ENCODE assay signal across 36 cellular contexts in genomic region chr10:122413325-122413724, GRCh38. TPM values are rescaled to one million over a fixed set of nuclear protein-coding genes. Genes with fewer than 3 reads are reported as not detected.
"Had no signal": no experiment of that assay in that cellular context is flagged by ENCODE, and none has a peak within 500 bp of the region (broad histone marks: within the 10 kb centered on the region; RNA-seq: fewer than 3 reads in every experiment).

No MANE protein-coding gene starts in this region.

- ATAC-seq: activated naive CD8-positive, alpha-beta T cell treated with anti-CD3 and anti-CD28 coated beads, Interleukin-2, amount 50 U/mL, for 24 hours had no signal

- H3K27me3 Mint-ChIP-seq: activated B cell treated with CpG ODN at 0.5 μM for 24 hours; activated CD4-positive, alpha-beta memory T cell treated with anti-CD3 and anti-CD28 coated beads for 36 hours; activated naive CD4-positive, alpha-beta T cell treated with anti-CD3 and anti-CD28 coated beads, Interleukin-2, amount 10 ng/mL, durations not matched to agents 7 days and 5 days; activated naive CD8-positive, alpha-beta T cell; activated naive CD8-positive, alpha-beta T cell treated with anti-CD3 and anti-CD28 coated beads, Interleukin-2, amount 50 U/mL, for 24 hours; brain had no signal

- H3K4me3 ChIP-seq: PC-9, SJCRH30, SK-N-MC had no signal

- FAIRE-seq: bronchial epithelial cell had no signal

- H3K4me3 Mint-ChIP-seq: activated B cell treated with CpG ODN at 0.5 μM for 24 hours; activated CD4-positive, alpha-beta memory T cell treated with anti-CD3 and anti-CD28 coated beads for 36 hours; activated naive CD4-positive, alpha-beta T cell treated with anti-CD3 and anti-CD28 coated beads, Interleukin-2, amount 10 ng/mL, durations not matched to agents 7 days and 5 days; activated naive CD8-positive, alpha-beta T cell; activated naive CD8-positive, alpha-beta T cell treated with anti-CD3 and anti-CD28 coated beads, Interleukin-2, amount 50 U/mL, for 24 hours; brain had no signal

- DNase-seq: activated B cell treated with CpG ODN at 0.5 μM for 24 hours; activated CD4-positive, alpha-beta memory T cell treated with anti-CD3 and anti-CD28 coated beads for 36 hours; activated CD4-positive, alpha-beta T cell treated with anti-CD3 and anti-CD28 coated beads for 4 hours; activated CD4-positive, alpha-beta T cell treated with anti-CD3 and anti-CD28 coated beads, Interleukin-2, amount 50 U/mL, for 1 hour; activated CD4-positive, CD25-positive, alpha-beta regulatory T cell treated with anti-CD3 and anti-CD28 coated beads, Interleukin-2, amount 50 U/mL, for 72 hours; activated CD8-positive, alpha-beta memory T cell treated with anti-CD3 and anti-CD28 coated beads, Interleukin-2, amount 50 U/mL, for 4 hours; activated effector memory CD4-positive, alpha-beta T cell treated with Interleukin-2 at 50 U/mL for 16 hours; activated naive CD4-positive, alpha-beta T cell treated with anti-CD3 and anti-CD28 coated beads, Interleukin-2, amount 10 ng/mL, durations not matched to agents 7 days and 5 days; activated naive CD8-positive, alpha-beta T cell treated with anti-CD3 and anti-CD28 coated beads, Interleukin-2, amount 50 U/mL, for 24 hours; activated T-cell treated with anti-CD3 and anti-CD28 coated beads for 4 hours; activated T-cell treated with anti-CD3 and anti-CD28 coated beads, Interleukin-2, amount 50 U/mL, for 48 hours; anterior cingulate cortex; central memory CD4-positive, alpha-beta T cell; NCI-H1105; NCI-H1436; NCI-H1694; NCI-H1930; NCI-H2081 treated with DMSO at 0.1 percent for 48 hours; NCI-H345; NCI-H526; NCI-H748 treated with DMSO at 0.1 percent for 48 hours; NK-92 treated with Interleukin-12 subunit alpha and Interleukin-12 subunit beta, amount 100 ng/mL, for 24 hours; PC-9; Right ventricle myocardium superior; SJCRH30; T-helper 2 cell; T-helper 9 cell had no signal

- H3K9me3 ChIP-seq: SJCRH30 had no signal

- H3K9me3 Mint-ChIP-seq: activated naive CD4-positive, alpha-beta T cell treated with anti-CD3 and anti-CD28 coated beads, Interleukin-2, amount 10 ng/mL, durations not matched to agents 7 days and 5 days; brain had no signal

- H3K27ac Mint-ChIP-seq: activated B cell treated with CpG ODN at 0.5 μM for 24 hours; activated CD4-positive, alpha-beta memory T cell treated with anti-CD3 and anti-CD28 coated beads for 36 hours; activated naive CD4-positive, alpha-beta T cell treated with anti-CD3 and anti-CD28 coated beads, Interleukin-2, amount 10 ng/mL, durations not matched to agents 7 days and 5 days; activated naive CD8-positive, alpha-beta T cell; activated naive CD8-positive, alpha-beta T cell treated with anti-CD3 and anti-CD28 coated beads, Interleukin-2, amount 50 U/mL, for 24 hours; brain had no signal

- H3K27ac ChIP-seq: PC-9, SJCRH30, SK-N-MC, VCaP had no signal

- H3K27me3 ChIP-seq: SJCRH30 had no signal

RNA-seq across cellular contexts. Expression of gene ARMS2, which starts 41.1 kb away (rescaled TPM):
- total RNA-seq: activated B cell treated with CpG ODN at 0.5 μM for 24 hours; activated CD4-positive, alpha-beta memory T cell treated with anti-CD3 and anti-CD28 coated beads for 36 hours; bronchial epithelial cell; cerebellum; M059J; NCI-H460; OCI-LY7; PC-9; Right ventricle myocardium superior; SJCRH30 had no signal

RNA-seq across cellular contexts. Expression of gene HTRA1, which starts 48.0 kb away (rescaled TPM):
- total RNA-seq: activated B cell treated with CpG ODN at 0.5 μM for 24 hours; activated CD4-positive, alpha-beta memory T cell treated with anti-CD3 and anti-CD28 coated beads for 36 hours; OCI-LY7 had no signal
